In genomic region chr13:112855859-112856258, GRCh38 we compare ENCODE assay signal across 24 cellular contexts.
"Had no signal": no experiment of that assay in that cellular context is flagged by ENCODE, and none has a peak within 500 bp of the region (broad histone marks: within the 10 kb centered on the region; RNA-seq: fewer than 3 reads in every experiment).

No MANE protein-coding gene starts in this region.

- DNase-seq: activated B cell treated with CpG ODN at 0.5 μM for 24 hours; activated CD4-positive, alpha-beta T cell treated with anti-CD3 and anti-CD28 coated beads for 1 hour; activated CD4-positive, alpha-beta T cell treated with anti-CD3 and anti-CD28 coated beads, Interleukin-2, amount 10 ng/mL, durations not matched to agents 24 days and 14 days; activated CD4-positive, alpha-beta T cell treated with anti-CD3 and anti-CD28 coated beads, Interleukin-2, amount 50 U/mL, for 48 hours; activated CD8-positive, alpha-beta memory T cell treated with anti-CD3 and anti-CD28 coated beads, Interleukin-2, amount 10 ng/mL, durations not matched to agents 7 days and 5 days; activated gamma-delta T cell; activated naive CD4-positive, alpha-beta T cell treated with anti-CD3 and anti-CD28 coated beads for 36 hours; activated T-cell treated with anti-CD3 and anti-CD28 coated beads, Interleukin-2, amount 50 U/mL, for 24 hours; amygdala; KG1; NCI-H1092 treated with DMSO at 0.1 percent for 48 hours; NCI-H1417 treated with DMSO at 0.1 percent for 48 hours; NCI-H1694 treated with DMSO at 0.1 percent for 48 hours; NCI-H2081; NCI-H510A treated with DMSO at 0.1 percent for 48 hours; NCI-H69; NK-92 treated with Interleukin-12 subunit alpha and Interleukin-12 subunit beta, amount 100 ng/mL, for 24 hours; OCI-M1; Right ventricle myocardium superior; SJCRH30; SK-N-SH; T-helper 1 cell had no signal

- H3K27ac ChIP-seq: RWPE1, SJCRH30 had no signal

- H3K4me3 ChIP-seq: SJCRH30 had no signal

- H3K9ac ChIP-seq: SK-N-SH had no signal

- ATAC-seq: activated CD8-positive, alpha-beta memory T cell treated with anti-CD3 and anti-CD28 coated beads, Interleukin-2, amount 10 ng/mL, durations not matched to agents 7 days and 5 days; Panc1 had no signal

- H3K4me2 ChIP-seq: SK-N-SH had no signal

- H3K4me1 ChIP-seq: SJCRH30 had no signal

- H3K27me3 ChIP-seq: SJCRH30 had no signal

- H3K9me3 ChIP-seq: SJCRH30, SK-N-SH had no signal
